In the genomic region with DNA sequence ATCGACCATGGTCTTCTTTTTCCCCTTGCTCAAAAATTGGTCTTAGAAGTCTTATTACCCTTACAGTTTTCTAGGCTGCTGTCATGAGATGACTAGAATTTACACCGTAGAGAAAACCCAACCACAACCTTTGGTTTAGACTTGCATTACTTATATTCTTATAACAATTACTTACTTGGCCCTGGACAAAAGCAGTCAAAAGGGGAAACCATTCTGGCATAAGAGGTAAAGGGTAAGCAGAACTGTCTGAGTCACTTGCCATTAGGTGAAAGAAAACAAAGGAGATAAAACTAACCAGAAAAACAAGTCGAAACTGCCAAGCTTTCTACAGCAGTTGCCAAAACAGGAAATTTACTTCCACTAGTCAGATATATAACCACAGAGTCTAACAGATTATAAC, we compare ENCODE assay signal across 9 cellular contexts. TPM values are rescaled to one million over a fixed set of nuclear protein-coding genes. Genes with fewer than 3 reads are reported as not detected.
DNase-seq lines count a peak whose midpoint lies in the region; ATAC-seq and TF ChIP-seq lines count a peak whose summit lies in the region.
"Had no signal": no experiment of that assay in that cellular context is flagged by ENCODE, and none has a peak within 500 bp of the region (broad histone marks: within the 10 kb centered on the region; RNA-seq: fewer than 3 reads in every experiment).

No MANE protein-coding gene starts in this region.

- peak overlapping the region; percentile 64; the same call in 1 of the 2 replicates for H3K4me2 ChIP-seq in SK-N-SH

- no peak overlapping the region for H3K9ac ChIP-seq in SK-N-SH
- H3K9ac ChIP-seq in stomach smooth muscle (ENCODE audit: low read length in 2 of 2) = peak overlapping the region in 1 of 2 donors; percentile 17

- H3K79me2 ChIP-seq in SK-N-SH (ENCODE audit: insufficient read depth) = peaks cover 95% of the 10 kb centered on the region

- 37% methylated on average over 3 of the region's 3 CpGs for WGBS in SK-N-SH (ENCODE audit: low lambda C conversion rate)

- H3K4me3 ChIP-seq in SK-N-SH (ENCODE audit: low read depth in 2 of 2, low read length in 1 of 2) (no peak overlapping the region), fibroblast of the aortic adventitia (ENCODE audit: low read depth, low read length) (no peak overlapping the region), stomach smooth muscle (ENCODE audit: low read length in 2 of 2) (peak overlapping the region in 1 of 2 donors; percentile 0)

- no peak for TF ChIP-seq CTCF in SK-N-SH (IDR thresholded peaks at IDR 0.05)
- no peak for TF ChIP-seq CTCF in fibroblast of the aortic adventitia (IDR thresholded peaks at IDR 0.05; ENCODE audit: insufficient read depth, low read length)

- TF ChIP-seq RAD21 in SK-N-SH (IDR thresholded peaks at IDR 0.05; ENCODE audit: low read length) = no peak

- peaks cover 9 to 35% of the 10 kb centered on the region in 2 experiments for H3K36me3 ChIP-seq in SK-N-SH (replicated peaks in 1 of 2; ENCODE audit: control insufficient read depth in 1 of 2, insufficient read depth in 2 of 2, low read length in 1 of 2)
- peaks cover 2 to 6% of the 10 kb centered on the region in 2 donors for H3K36me3 ChIP-seq in stomach smooth muscle (ENCODE audit: control insufficient read depth in 2 of 2, insufficient read depth in 2 of 2, low read length in 2 of 2)

- no peak for DNase-seq in activated naive CD4-positive, alpha-beta T cell treated with anti-CD3 and anti-CD28 coated beads, Interleukin-2, amount 50 U/mL, for 16 hours
- DNase-seq in SK-N-SH = no peak
- peak; percentile 93 for DNase-seq in fibroblast of the aortic adventitia (ENCODE audit: low read depth)
- DNase-seq in NCI-H1417 (lab: John Stamatoyannopoulos, UW) = no peak
- DNase-seq in D341Med (ENCODE audit: low spot score) = no peak

- peak; percentile 60 for ATAC-seq in HG03095 (IDR thresholded peaks at IDR 0.05; ENCODE audit: unreplicated experiment)

- H3K9me3 Mint-ChIP-seq in activated naive CD4-positive, alpha-beta T cell treated with anti-CD3 and anti-CD28 coated beads, Interleukin-2, amount 50 U/mL, for 24 hours = peaks cover 11% of the 10 kb centered on the region

- H3K9me2 ChIP-seq in SK-N-SH = no peaks in the 10 kb centered on the region

- peak overlapping the region; percentile 65 for H3K4me3 Mint-ChIP-seq in activated naive CD4-positive, alpha-beta T cell treated with anti-CD3 and anti-CD28 coated beads, Interleukin-2, amount 50 U/mL, for 24 hours
- H3K4me3 Mint-ChIP-seq: brain had no signal

- peak; percentile 32 to 78; a peak in 2 of 4 replicates for TF ChIP-seq EP300 in SK-N-SH (IDR thresholded peaks at IDR 0.05; ENCODE audit: borderline replicate concordance in 1 of 2, low read depth in 1 of 2, low read length in 1 of 2)

- H3K27ac ChIP-seq in SK-N-SH (ENCODE audit: low read depth in 2 of 2, low read length in 1 of 2) = peak overlapping the region; percentile 50 to 59
- peak overlapping the region; percentile 19 for H3K27ac ChIP-seq in stomach smooth muscle (ENCODE audit: low read length)

- H3K27me3 ChIP-seq in SK-N-SH (ENCODE audit: insufficient read depth) = no peaks in the 10 kb centered on the region
- H3K27me3 ChIP-seq in stomach smooth muscle (ENCODE audit: control insufficient read depth in 1 of 2, insufficient read depth in 2 of 2, low read length in 2 of 2) = no peaks in the 10 kb centered on the region

- H3K4me1 Mint-ChIP-seq in activated naive CD4-positive, alpha-beta T cell treated with anti-CD3 and anti-CD28 coated beads, Interleukin-2, amount 50 U/mL, for 24 hours = peaks cover 77% of the 10 kb centered on the region

- H2AFZ ChIP-seq in SK-N-SH (ENCODE audit: low read depth) = no peak overlapping the region

- H3K4me1 ChIP-seq in SK-N-SH (ENCODE audit: control insufficient read depth in 1 of 2, insufficient read depth in 2 of 2, low read depth in 1 of 2, low read length in 1 of 2) (peaks cover 11 to 38% of the 10 kb centered on the region in 2 experiments), stomach smooth muscle (ENCODE audit: control insufficient read depth, insufficient read depth, low read length) (peaks cover 38% of the 10 kb centered on the region)

- H3K27ac Mint-ChIP-seq in activated naive CD4-positive, alpha-beta T cell treated with anti-CD3 and anti-CD28 coated beads, Interleukin-2, amount 50 U/mL, for 24 hours = peak overlapping the region; percentile 88

- H3F3A ChIP-seq in SK-N-SH (replicated peaks; ENCODE audit: insufficient read depth) = peaks cover 39% of the 10 kb centered on the region

- CTCF ChIA-PET in SK-N-SH (lab: Yijun Ruan, JAX) = no interaction called here

- peaks cover 39% of the 10 kb centered on the region for H4K20me1 ChIP-seq in SK-N-SH (ENCODE audit: insufficient read depth)

- peaks cover 26% of the 10 kb centered on the region for H3K36me3 Mint-ChIP-seq in activated naive CD4-positive, alpha-beta T cell treated with anti-CD3 and anti-CD28 coated beads, Interleukin-2, amount 50 U/mL, for 24 hours

- no peaks in the 10 kb centered on the region for H3K9me3 ChIP-seq in SK-N-SH
- no peaks in the 10 kb centered on the region for H3K9me3 ChIP-seq in stomach smooth muscle (ENCODE audit: control insufficient read depth in 2 of 2, low read length in 2 of 2)

- POLR2A ChIA-PET in SK-N-SH (lab: Yijun Ruan, JAX) = no interaction called here

- no peaks in the 10 kb centered on the region for H3K27me3 Mint-ChIP-seq in activated naive CD4-positive, alpha-beta T cell treated with anti-CD3 and anti-CD28 coated beads, Interleukin-2, amount 50 U/mL, for 24 hours
- H3K27me3 Mint-ChIP-seq: brain had no signal

TF ChIP-seq in SK-N-SH, 30 proteins besides CTCF, POLR2A, EP300 and RAD21 (continues in another document):
- peak; percentile 35; the same call in 1 of the 2 replicates for TF ChIP-seq POLR2AphosphoS5 (IDR thresholded peaks at IDR 0.05; ENCODE audit: low read depth, low read length)
- no peak for TF ChIP-seq EZH2phosphoT487 (IDR thresholded peaks at IDR 0.05; ENCODE audit: borderline replicate concordance, low read depth)
- TF ChIP-seq RXRA (IDR thresholded peaks at IDR 0.05; ENCODE audit: borderline replicate concordance, low read depth) = no peak
- TF ChIP-seq, protein P1, sequence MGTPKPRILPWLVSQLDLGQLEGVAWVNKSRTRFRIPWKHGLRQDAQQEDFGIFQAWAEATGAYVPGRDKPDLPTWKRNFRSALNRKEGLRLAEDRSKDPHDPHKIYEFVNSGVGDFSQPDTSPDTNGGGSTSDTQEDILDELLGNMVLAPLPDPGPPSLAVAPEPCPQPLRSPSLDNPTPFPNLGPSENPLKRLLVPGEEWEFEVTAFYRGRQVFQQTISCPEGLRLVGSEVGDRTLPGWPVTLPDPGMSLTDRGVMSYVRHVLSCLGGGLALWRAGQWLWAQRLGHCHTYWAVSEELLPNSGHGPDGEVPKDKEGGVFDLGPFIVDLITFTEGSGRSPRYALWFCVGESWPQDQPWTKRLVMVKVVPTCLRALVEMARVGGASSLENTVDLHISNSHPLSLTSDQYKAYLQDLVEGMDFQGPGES (IDR thresholded peaks at IDR 0.05; ENCODE audit: low read depth, low read length) = no peak
- TF ChIP-seq RFX5 (IDR thresholded peaks at IDR 0.05; ENCODE audit: low read length) = no peak
- TF ChIP-seq MEF2A (IDR thresholded peaks at IDR 0.05; ENCODE audit: borderline replicate concordance, low read depth) = peak; percentile 23; the same call in 1 of the 2 replicates
- no peak for TF ChIP-seq SIN3A (IDR thresholded peaks at IDR 0.05; ENCODE audit: borderline replicate concordance, low read depth, low read length)
- TF ChIP-seq, protein P2, sequence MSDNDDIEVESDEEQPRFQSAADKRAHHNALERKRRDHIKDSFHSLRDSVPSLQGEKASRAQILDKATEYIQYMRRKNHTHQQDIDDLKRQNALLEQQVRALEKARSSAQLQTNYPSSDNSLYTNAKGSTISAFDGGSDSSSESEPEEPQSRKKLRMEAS (IDR thresholded peaks at IDR 0.05; ENCODE audit: low read depth) = no peak
- TF ChIP-seq ELF1 (IDR thresholded peaks at IDR 0.05) = no peak
- TF ChIP-seq FOSL2 (IDR thresholded peaks at IDR 0.05; ENCODE audit: borderline replicate concordance, low read depth) = peak; percentile 59; the same call in 1 of the 2 replicates
- TF ChIP-seq FOXM1 (IDR thresholded peaks at IDR 0.05; ENCODE audit: low read depth) = no peak
- TF ChIP-seq GABPA (IDR thresholded peaks at IDR 0.05; ENCODE audit: low read depth) = no peak
- TF ChIP-seq TEAD4 (IDR thresholded peaks at IDR 0.05; ENCODE audit: borderline replicate concordance, insufficient read depth) = 0 out of 2 replicates have a peak, but pooled peaks have one; percentile 50
- TF ChIP-seq TCF12 (IDR thresholded peaks at IDR 0.05) = peak; percentile 85
- TF ChIP-seq NFIC (IDR thresholded peaks at IDR 0.05; ENCODE audit: borderline replicate concordance) = peak; percentile 84
- no peak for TF ChIP-seq YY1 (IDR thresholded peaks at IDR 0.05; ENCODE audit: low read depth)
- TF ChIP-seq, protein P3, sequence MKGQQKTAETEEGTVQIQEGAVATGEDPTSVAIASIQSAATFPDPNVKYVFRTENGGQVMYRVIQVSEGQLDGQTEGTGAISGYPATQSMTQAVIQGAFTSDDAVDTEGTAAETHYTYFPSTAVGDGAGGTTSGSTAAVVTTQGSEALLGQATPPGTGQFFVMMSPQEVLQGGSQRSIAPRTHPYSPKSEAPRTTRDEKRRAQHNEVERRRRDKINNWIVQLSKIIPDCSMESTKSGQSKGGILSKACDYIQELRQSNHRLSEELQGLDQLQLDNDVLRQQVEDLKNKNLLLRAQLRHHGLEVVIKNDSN (IDR thresholded peaks at IDR 0.05; ENCODE audit: borderline replicate concordance, low read depth) = no peak
- TF ChIP-seq RCOR1 (IDR thresholded peaks at IDR 0.05; ENCODE audit: low read length) = no peak

RNA-seq across cellular contexts. Expression of a gene that starts 17.9 kb away (rescaled TPM):
- 17.5 and 26.0 TPM in 2 replicates for polyA plus RNA-seq in SK-N-SH (2012; rRNA removed)
- polyA plus RNA-seq in SK-N-SH (2012; cell fraction: cytosol; rRNA removed) = 19.8 and 23.6 TPM in 2 replicates
- 9.1 and 19.6 TPM in 2 replicates for polyA plus RNA-seq in SK-N-SH (2012; cell fraction: nucleus; rRNA removed)
- 51.2 and 88.9 TPM in 2 replicates for total RNA-seq in fibroblast of the aortic adventitia (ENCODE audit: low replicate concordance)
